Comparison of ENCODE assay signal across 8 cellular contexts in the genomic region with DNA sequence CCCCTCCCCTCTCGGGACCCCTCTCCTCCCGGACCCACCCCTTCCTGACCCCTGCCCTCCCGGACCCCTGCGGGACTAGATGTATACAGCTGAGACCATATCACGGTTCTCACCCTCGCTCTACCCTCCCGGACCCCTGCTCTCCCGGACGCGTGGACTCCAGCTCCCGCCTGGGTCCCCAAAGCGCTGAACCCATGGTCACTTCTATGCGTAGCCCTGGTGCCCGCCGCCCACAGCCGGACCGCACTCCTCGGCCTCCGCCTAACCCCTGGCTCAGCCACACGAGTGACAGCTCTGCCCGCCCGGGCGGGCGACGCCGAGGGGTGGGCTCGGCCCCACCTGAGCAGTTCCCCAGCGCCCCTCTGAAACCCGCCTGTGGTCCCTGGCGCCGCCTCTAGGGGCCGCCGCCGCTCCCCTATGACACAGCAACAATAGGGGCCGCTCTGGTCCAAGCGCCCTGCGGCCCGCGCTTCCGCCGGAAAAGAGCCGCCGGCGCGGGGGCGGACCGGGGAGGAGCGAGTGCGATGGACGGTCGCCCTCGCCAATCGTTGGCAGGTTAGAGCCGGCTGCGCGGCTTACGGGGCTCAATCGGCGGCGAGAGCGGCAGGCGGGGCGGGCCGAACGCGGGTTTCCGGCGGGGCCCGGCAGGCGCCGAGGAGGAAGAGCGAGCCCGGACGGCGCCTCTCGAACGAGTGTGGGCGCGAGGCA.
A peak's percentile ranks its signal among the peaks of the same experiment; 100 is the strongest.
DNase-seq lines count a peak whose midpoint lies in the region; ATAC-seq and TF ChIP-seq lines count a peak whose summit lies in the region.

A gene with protein sequence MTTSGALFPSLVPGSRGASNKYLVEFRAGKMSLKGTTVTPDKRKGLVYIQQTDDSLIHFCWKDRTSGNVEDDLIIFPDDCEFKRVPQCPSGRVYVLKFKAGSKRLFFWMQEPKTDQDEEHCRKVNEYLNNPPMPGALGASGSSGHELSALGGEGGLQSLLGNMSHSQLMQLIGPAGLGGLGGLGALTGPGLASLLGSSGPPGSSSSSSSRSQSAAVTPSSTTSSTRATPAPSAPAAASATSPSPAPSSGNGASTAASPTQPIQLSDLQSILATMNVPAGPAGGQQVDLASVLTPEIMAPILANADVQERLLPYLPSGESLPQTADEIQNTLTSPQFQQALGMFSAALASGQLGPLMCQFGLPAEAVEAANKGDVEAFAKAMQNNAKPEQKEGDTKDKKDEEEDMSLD (plus strand): TSS at position 657 of the 708 bp plus-strand sequence. CDS start 572 bp downstream, outside the sequence.

- peak; percentile 96 for DNase-seq in AG10803 (ENCODE audit: low read depth)
- peak; percentile 96 for DNase-seq in NCI-H345 treated with DMSO at 0.1 percent for 48 hours (lab: John Stamatoyannopoulos, UW; ENCODE audit: unreplicated experiment)
- DNase-seq in activated CD4-positive, CD25-positive, alpha-beta regulatory T cell treated with anti-CD3 and anti-CD28 coated beads, Interleukin-2, amount 50 U/mL, for 16 hours (ENCODE audit: low read depth, low spot score), result peak; percentile 95
- peak; percentile 94 to 95 for DNase-seq in central memory CD8-positive, alpha-beta T cell (ENCODE audit: low spot score in 2 of 2)
- DNase-seq in islet precursor cell, result peak; percentile 98
- peak; percentile 90 to 94 (median 93) for DNase-seq in stimulated activated CD4-positive, alpha-beta T cell treated with anti-CD3 and anti-CD28 coated beads, Interleukin-12 subunit alpha, Interleukin-12 subunit beta, amount 100 ng/mL, for 48 hours (ENCODE audit: low read depth in 2 of 3, low spot score in 1 of 3)

- peak within 1 kb of the TSS; percentile 98 for H3K27ac Mint-ChIP-seq in central memory CD8-positive, alpha-beta T cell (ENCODE audit: low read depth)

- no peaks in the 10 kb centered on the region for H3K27me3 Mint-ChIP-seq in central memory CD8-positive, alpha-beta T cell

- peak; percentile 64 for TF ChIP-seq CTCF in AG10803 (conservative IDR thresholded peaks at IDR 0.05; ENCODE audit: low read length)

- peaks cover 30% of the 10 kb centered on the region for H3K4me1 Mint-ChIP-seq in central memory CD8-positive, alpha-beta T cell

- H3K4me3 ChIP-seq in AG10803 (ENCODE audit: low read length), result peak within 1 kb of the TSS; percentile 80

- H3K9me3 Mint-ChIP-seq in central memory CD8-positive, alpha-beta T cell, result no peaks in the 10 kb centered on the region

- H3K36me3 Mint-ChIP-seq in central memory CD8-positive, alpha-beta T cell (ENCODE audit: insufficient read depth), result peaks cover 23% of the 10 kb centered on the region

- H3K4me3 Mint-ChIP-seq in central memory CD8-positive, alpha-beta T cell, result peak within 1 kb of the TSS; percentile 96

- peak; percentile 84 for ATAC-seq in GM19023 (IDR thresholded peaks at IDR 0.05; ENCODE audit: unreplicated experiment)
- peak; percentile 86 for ATAC-seq in HG03280 (IDR thresholded peaks at IDR 0.05; ENCODE audit: unreplicated experiment)
- ATAC-seq in central memory CD8-positive, alpha-beta T cell (replicated peaks; ENCODE audit: extremely low read depth, poor library complexity, severe bottlenecking), result peak; percentile 89

Comparison
In these comparisons a context has a peak if more than half of its experiments do, and no peak if none do; other contexts are left out.
1. Peak in every context shown above with its lines: DNase-seq, ATAC-seq and H3K4me3 ChIP-seq.